Comparison of ENCODE assay signal across 8 cellular contexts in genomic region chrX:153946910-153947769, GRCh38. TPM values are rescaled to one million over a fixed set of nuclear protein-coding genes. Genes with fewer than 3 reads are reported as not detected.
DNase-seq lines count a peak whose midpoint lies in the region; ATAC-seq and TF ChIP-seq lines count a peak whose summit lies in the region.

No MANE protein-coding gene starts in this region.

- TF ChIP-seq CTCF in lung (IDR thresholded peaks at IDR 0.05; ENCODE audit: control extremely low read depth, extremely low read depth): peak; percentile 58

- no peak overlapping the region for H3K4me3 ChIP-seq in lung

- TF ChIP-seq POLR2A in GM19193 (IDR thresholded peaks at IDR 0.05; ENCODE audit: extremely low read depth, insufficient read depth, insufficient read length): peak; percentile 12

- H3K27me3 ChIP-seq in lung (ENCODE audit: control insufficient read depth, insufficient read depth): no peaks in the 10 kb centered on the region

- DNase-seq in AG20443 (ENCODE audit: low spot score) (peak; percentile 81), HS-27A (ENCODE audit: low read depth) (peak; percentile 15), NCI-H748 treated with DMSO at 0.1 percent for 48 hours (lab: John Stamatoyannopoulos, UW) (peak; percentile 44), dermis microvascular lymphatic vessel endothelial cell (ENCODE audit: low read depth in 2 of 2) (peak; percentile 83 to 84), lung (ENCODE audit: low spot score) (peak; percentile 77)
- DNase-seq in activated CD4-positive, alpha-beta T cell treated with anti-CD3 and anti-CD28 coated beads, Interleukin-2, amount 50 U/mL, for 48 hours: peak; percentile 76 to 83
- DNase-seq in stimulated activated CD8-positive, alpha-beta memory T cell treated with anti-CD3 and anti-CD28 coated beads, Interleukin-7, amount 100 ng/mL, for 24 hours (ENCODE audit: low read depth): peak; percentile 52

- peaks cover 0 to 6% of the 10 kb centered on the region in 2 donors for H3K4me1 ChIP-seq in lung (ENCODE audit: control insufficient read depth in 2 of 2, insufficient read depth in 2 of 2, low read length in 2 of 2)

- peak overlapping the region; percentile 6 to 18 for H3K27ac ChIP-seq in lung (ENCODE audit: low read depth in 1 of 2, low read length in 1 of 2)

- WGBS in lung, 2 donors: 49 to 56% methylated on average over 19 to 23 of the region's 23 CpGs

- peak; percentile 63 for ATAC-seq in lung (ENCODE audit: insufficient read depth, low FRiP score)

- peaks cover 0 to 2% of the 10 kb centered on the region in 2 donors for H3K9me3 ChIP-seq in lung (ENCODE audit: control insufficient read depth in 2 of 2, insufficient read depth in 1 of 2, low read length in 1 of 2)

- peaks cover 3 to 31% of the 10 kb centered on the region in 2 donors for H3K36me3 ChIP-seq in lung (ENCODE audit: control insufficient read depth in 2 of 2, insufficient read depth in 2 of 2, low read length in 2 of 2)

RNA-seq across cellular contexts. Expression of gene RENBP, which starts 2.7 kb away (rescaled TPM):
- 10.1 and 40.3 TPM in 2 replicates for total RNA-seq in dermis microvascular lymphatic vessel endothelial cell
- total RNA-seq in lung: 10 to 100 TPM; 16.6 to 53.5 TPM
- polyA plus RNA-seq in lung: 10 to 100 TPM; 70.4 to 90.8 TPM

RNA-seq across cellular contexts. Expression of gene NAA10, which starts 12.3 kb away (rescaled TPM):
- 47.5 and 52.6 TPM in 2 replicates for total RNA-seq in dermis microvascular lymphatic vessel endothelial cell
- 10 to 100 TPM; 33.1 to 92.0 TPM for total RNA-seq in lung
- 100 to 1,000 TPM; 117 to 146 TPM for polyA plus RNA-seq in lung

RNA-seq across cellular contexts. Expression of gene ARHGAP4, which starts 21.1 kb away (rescaled TPM):
- 4.9 and 5.1 TPM in 2 replicates for total RNA-seq in dermis microvascular lymphatic vessel endothelial cell
- 10 to 100 TPM; 34.2 to 85.4 TPM for total RNA-seq in lung
- 100 to 1,000 TPM in 1 of 2 donors, 10 to 100 TPM in 1; 75.3 to 114 TPM for polyA plus RNA-seq in lung

RNA-seq across cellular contexts. Expression of gene HCFC1, which starts 24.5 kb away (rescaled TPM):
- total RNA-seq in dermis microvascular lymphatic vessel endothelial cell (10.0 and 15.9 TPM in 2 replicates), lung (10 to 100 TPM; 25.3 to 59.4 TPM)
- polyA plus RNA-seq in lung: 10 to 100 TPM; 10.7 to 22.9 TPM

RNA-seq across cellular contexts. Expression of gene TMEM187, which starts 25.4 kb away (rescaled TPM):
- total RNA-seq in dermis microvascular lymphatic vessel endothelial cell (2.7 and 6.6 TPM in 2 replicates), lung (10 to 100 TPM in 1 of 2 donors, 1 to 10 TPM in 1; 1.8 to 11.4 TPM)
- polyA plus RNA-seq in lung: 1 to 10 TPM; 3.1 to 8.6 TPM

Comparison
In these comparisons a context has a peak if more than half of its experiments do, and no peak if none do; other contexts are left out.
1. DNase-seq: peak in every context shown above with its lines; median percentile 84 in dermis microvascular lymphatic vessel endothelial cell; 81 in AG20443; 80 in activated CD4-positive, alpha-beta T cell treated with anti-CD3 and anti-CD28 coated beads, Interleukin-2, amount 50 U/mL, for 48 hours; 77 in lung; 52 in stimulated activated CD8-positive, alpha-beta memory T cell treated with anti-CD3 and anti-CD28 coated beads, Interleukin-7, amount 100 ng/mL, for 24 hours; 44 in NCI-H748 treated with DMSO at 0.1 percent for 48 hours; 15 in HS-27A.